3 cellular contexts compared by ENCODE assay signal in genomic region chr4:91684955-91685354, GRCh38.
"Had no signal": no experiment of that assay in that cellular context is flagged by ENCODE, and none has a peak within 500 bp of the region (broad histone marks: within the 10 kb centered on the region; RNA-seq: fewer than 3 reads in every experiment).

No MANE protein-coding gene starts in this region.

- H3K4me3 ChIP-seq: GM12878 had no signal

- DNase-seq: GDM1, GF-D8 had no signal
